18 cellular contexts compared by ENCODE assay signal in the genomic region with DNA sequence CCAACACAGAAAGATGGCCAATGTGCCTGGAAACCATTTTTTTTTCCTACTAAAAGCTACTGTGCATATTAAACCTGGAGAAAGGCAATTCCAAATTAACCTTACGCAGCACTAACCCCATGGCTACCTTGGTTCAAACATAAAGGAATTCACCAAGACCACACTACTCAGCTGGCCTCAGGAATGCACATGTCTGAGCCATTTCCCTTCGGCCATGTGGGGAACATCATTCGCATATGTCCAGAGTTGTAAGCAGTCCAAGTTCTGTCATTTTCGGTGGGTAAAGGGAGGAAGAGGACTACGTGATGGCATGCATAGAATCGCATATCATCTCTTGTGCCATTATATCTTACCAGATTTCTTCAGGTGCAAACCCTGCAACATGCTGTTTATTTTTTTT.
"Had no signal": no experiment of that assay in that cellular context is flagged by ENCODE, and none has a peak within 500 bp of the region (broad histone marks: within the 10 kb centered on the region; RNA-seq: fewer than 3 reads in every experiment).

No MANE protein-coding gene starts in this region.

- ATAC-seq: activated naive CD8-positive, alpha-beta T cell treated with anti-CD3 and anti-CD28 coated beads, Interleukin-2, amount 50 U/mL, for 24 hours; body of pancreas; foreskin keratinocyte; heart left ventricle; natural killer cell treated with Interleukin-12 subunit alpha and Interleukin-12 subunit beta and Interleukin-15 and Interleukin-18, amount 100 ng/mL, for 72 hours had no signal

- H3K4me1 Mint-ChIP-seq: activated B cell treated with CpG ODN at 0.5 μM for 24 hours; activated CD4-positive, alpha-beta T cell treated with anti-CD3 and anti-CD28 coated beads, Interleukin-2, amount 10 ng/mL, durations not matched to agents 24 days and 14 days; activated naive CD8-positive, alpha-beta T cell treated with anti-CD3 and anti-CD28 coated beads, Interleukin-2, amount 50 U/mL, for 24 hours; central memory CD8-positive, alpha-beta T cell; endodermal cell; memory B cell had no signal

- H3K4me3 Mint-ChIP-seq: activated B cell treated with CpG ODN at 0.5 μM for 24 hours; activated CD4-positive, alpha-beta T cell treated with anti-CD3 and anti-CD28 coated beads, Interleukin-2, amount 10 ng/mL, durations not matched to agents 24 days and 14 days; activated naive CD8-positive, alpha-beta T cell treated with anti-CD3 and anti-CD28 coated beads, Interleukin-2, amount 50 U/mL, for 24 hours; activated T-helper 1 cell treated with anti-CD3 and anti-CD28 coated beads, Interleukin-12 subunit alpha, Interleukin-12 subunit beta, Interleukin-2, Interleukin-4 antibody, amounts not matched to agents 30 ng/mL and 10 ng/mL and 1 ng/mL, durations not matched to agents 14 hours and 24 hours and 36 hours; central memory CD8-positive, alpha-beta T cell; endodermal cell; memory B cell; natural killer cell treated with Interleukin-12 subunit alpha and Interleukin-12 subunit beta and Interleukin-15 and Interleukin-18, amount 100 ng/mL, for 72 hours; T-helper 1 cell treated with Interleukin-12 subunit alpha and Interleukin-12 subunit beta and Interleukin-4 antibody, amounts not matched to agents 30 μg/mL and 1 μg/mL, for 36 hours had no signal

- H3K9me3 ChIP-seq: body of pancreas, sigmoid colon had no signal

- DNase-seq: activated B cell treated with CpG ODN at 0.5 μM for 24 hours; activated CD4-positive, alpha-beta T cell treated with anti-CD3 and anti-CD28 coated beads, Interleukin-2, amount 10 ng/mL, durations not matched to agents 24 days and 14 days; activated naive CD4-positive, alpha-beta T cell; activated naive CD8-positive, alpha-beta T cell treated with anti-CD3 and anti-CD28 coated beads, Interleukin-2, amount 50 U/mL, for 24 hours; body of pancreas; endodermal cell; erythroblast; foreskin keratinocyte; heart left ventricle; kidney; left ventricle myocardium inferior; sigmoid colon; stimulated activated CD4-positive, alpha-beta T cell treated with anti-CD3 and anti-CD28 coated beads, Interleukin-4, amount 100 ng/mL, for 4 hours had no signal

- H3K9me3 Mint-ChIP-seq: activated CD4-positive, alpha-beta T cell treated with anti-CD3 and anti-CD28 coated beads, Interleukin-2, amount 10 ng/mL, durations not matched to agents 24 days and 14 days; activated naive CD8-positive, alpha-beta T cell treated with anti-CD3 and anti-CD28 coated beads, Interleukin-2, amount 50 U/mL, for 24 hours; activated T-helper 1 cell treated with anti-CD3 and anti-CD28 coated beads, Interleukin-12 subunit alpha, Interleukin-12 subunit beta, Interleukin-2, Interleukin-4 antibody, amounts not matched to agents 30 ng/mL and 10 ng/mL and 1 ng/mL, durations not matched to agents 14 hours and 24 hours and 36 hours; central memory CD8-positive, alpha-beta T cell; memory B cell; natural killer cell treated with Interleukin-12 subunit alpha and Interleukin-12 subunit beta and Interleukin-15 and Interleukin-18, amount 100 ng/mL, for 72 hours; T-helper 1 cell treated with Interleukin-12 subunit alpha and Interleukin-12 subunit beta and Interleukin-4 antibody, amounts not matched to agents 30 μg/mL and 1 μg/mL, for 36 hours had no signal

- H3K27me3 ChIP-seq: body of pancreas, heart left ventricle, sigmoid colon had no signal

- H3K36me3 ChIP-seq: heart left ventricle, left ventricle myocardium inferior, sigmoid colon had no signal

- H3K4me3 ChIP-seq: body of pancreas, heart left ventricle, left ventricle myocardium inferior, sigmoid colon had no signal

- H3K36me3 Mint-ChIP-seq: memory B cell; natural killer cell treated with Interleukin-12 subunit alpha and Interleukin-12 subunit beta and Interleukin-15 and Interleukin-18, amount 100 ng/mL, for 72 hours had no signal

- H3K27ac ChIP-seq: body of pancreas, foreskin keratinocyte, heart left ventricle, left ventricle myocardium inferior, sigmoid colon had no signal

- H3K27me3 Mint-ChIP-seq: activated B cell treated with CpG ODN at 0.5 μM for 24 hours, memory B cell had no signal

- H3K27ac Mint-ChIP-seq: activated B cell treated with CpG ODN at 0.5 μM for 24 hours; activated CD4-positive, alpha-beta T cell treated with anti-CD3 and anti-CD28 coated beads, Interleukin-2, amount 10 ng/mL, durations not matched to agents 24 days and 14 days; activated naive CD8-positive, alpha-beta T cell treated with anti-CD3 and anti-CD28 coated beads, Interleukin-2, amount 50 U/mL, for 24 hours; activated T-helper 1 cell treated with anti-CD3 and anti-CD28 coated beads, Interleukin-12 subunit alpha, Interleukin-12 subunit beta, Interleukin-2, Interleukin-4 antibody, amounts not matched to agents 30 ng/mL and 10 ng/mL and 1 ng/mL, durations not matched to agents 14 hours and 24 hours and 36 hours; endodermal cell; memory B cell; natural killer cell treated with Interleukin-12 subunit alpha and Interleukin-12 subunit beta and Interleukin-15 and Interleukin-18, amount 100 ng/mL, for 72 hours; T-helper 1 cell treated with Interleukin-12 subunit alpha and Interleukin-12 subunit beta and Interleukin-4 antibody, amounts not matched to agents 30 μg/mL and 1 μg/mL, for 36 hours had no signal

- H3K4me1 ChIP-seq: body of pancreas, foreskin keratinocyte, heart left ventricle, left ventricle myocardium inferior, sigmoid colon had no signal
